ENCODE assay signal across 16 cellular contexts in genomic region chr11:111330234-111330893, GRCh38. TPM values are rescaled to one million over a fixed set of nuclear protein-coding genes. Genes with fewer than 3 reads are reported as not detected.
DNase-seq lines count a peak whose midpoint lies in the region; ATAC-seq and TF ChIP-seq lines count a peak whose summit lies in the region.
"Had no signal": no experiment of that assay in that cellular context is flagged by ENCODE, and none has a peak within 500 bp of the region (broad histone marks: within the 10 kb centered on the region; RNA-seq: fewer than 3 reads in every experiment).

No MANE protein-coding gene starts in this region.

- no peak for ATAC-seq in activated T-cell treated with anti-CD3 and anti-CD28 coated beads, Interleukin-2, amount 50 U/mL, for 72 hours (replicated peaks in 1 of 2)
- ATAC-seq: K562 had no signal

- no peak overlapping the region for H3K27ac ChIP-seq in Karpas-422 (ENCODE audit: low read length)
- peak overlapping the region; percentile 64 for H3K27ac ChIP-seq in caudate nucleus (ENCODE audit: low read depth, low read length)
- H3K27ac ChIP-seq in sigmoid colon: peak overlapping the region in 3 of 4 donors; percentile 70 to 89 (median 75)
- H3K27ac ChIP-seq in uterus: peak overlapping the region; percentile 39 to 81
- H3K27ac ChIP-seq: GM23248 had no signal

- H3K79me2 ChIP-seq in Karpas-422 (ENCODE audit: low read length): no peaks in the 10 kb centered on the region

- no peak overlapping the region for H3K4me3 Mint-ChIP-seq in activated T-cell treated with anti-CD3 and anti-CD28 coated beads, Interleukin-2, amount 50 U/mL, for 72 hours

- no peak for TF ChIP-seq POLR2A in sigmoid colon (IDR thresholded peaks at IDR 0.05)
- TF ChIP-seq POLR2A in uterus (IDR thresholded peaks at IDR 0.05): no peak

- TF ChIP-seq CTCF in sigmoid colon (IDR thresholded peaks at IDR 0.05) (no peak), uterus (IDR thresholded peaks at IDR 0.05) (no peak)

- H3K27me3 Mint-ChIP-seq in activated T-cell treated with anti-CD3 and anti-CD28 coated beads, Interleukin-2, amount 50 U/mL, for 72 hours (ENCODE audit: low read depth): no peaks in the 10 kb centered on the region

- DNase-seq in Karpas-422: peak; percentile 72
- DNase-seq in caudate nucleus (lab: John Stamatoyannopoulos, UW): no peak
- no peak for DNase-seq in sigmoid colon
- no peak for DNase-seq in uterus
- DNase-seq in dermis blood vessel endothelial cell: no peak
- DNase-seq in activated T-cell treated with anti-CD3 and anti-CD28 coated beads, Interleukin-2, amount 50 U/mL, for 72 hours: no peak
- no peak for DNase-seq in NCI-H774 (lab: John Stamatoyannopoulos, UW)
- DNase-seq: DMS 273 treated with DMSO at 0.1 percent for 48 hours, EL, GM23248, NCI-H1092, NCI-H2227 treated with DMSO at 0.1 percent for 48 hours, PC-9, SK-N-SH had no signal

- H3K9ac ChIP-seq in Karpas-422 (ENCODE audit: low read length): no peak overlapping the region
- H3K9ac ChIP-seq: GM23248, SK-N-SH had no signal

- H3K4me1 ChIP-seq in Karpas-422 (ENCODE audit: low read length): peaks cover 54% of the 10 kb centered on the region
- H3K4me1 ChIP-seq in sigmoid colon: peaks cover 0 to 68% (median 59%) of the 10 kb centered on the region in 4 donors
- H3K4me1 ChIP-seq in uterus: peaks cover 0 to 8% of the 10 kb centered on the region in 2 donors

- H3K27me3 ChIP-seq in Karpas-422 (ENCODE audit: low read length) (peaks cover 5% of the 10 kb centered on the region; the same call in 1 of the 2 replicates), sigmoid colon (no peaks in the 10 kb centered on the region), uterus (no peaks in the 10 kb centered on the region)

- intact Hi-C loops in sigmoid colon (cut with DNase I) (loop anchor here (5.0 kb wide), 2 partner anchors 33 to 87 kb away; partner anchors contain the start of gene POU2AF3), uterus (cut with DNase I; ENCODE audit: low total_unique reads) (no loop called here)

- no peaks in the 10 kb centered on the region for H3K9me3 Mint-ChIP-seq in activated T-cell treated with anti-CD3 and anti-CD28 coated beads, Interleukin-2, amount 50 U/mL, for 72 hours

- no peak overlapping the region for H2AFZ ChIP-seq in Karpas-422 (ENCODE audit: low read length)
- H2AFZ ChIP-seq: GM23248, PC-9 had no signal

- no peaks in the 10 kb centered on the region for H3K36me3 ChIP-seq in Karpas-422 (ENCODE audit: insufficient read depth, low read length)
- H3K36me3 ChIP-seq in sigmoid colon: no peaks in the 10 kb centered on the region
- H3K36me3 ChIP-seq in uterus: no peaks in the 10 kb centered on the region

- 63 to 90% methylated on average over 2 of the region's 2 CpGs for WGBS in sigmoid colon, 2 donors

- H3K4me2 ChIP-seq in Karpas-422 (ENCODE audit: low read depth, low read length, poor library complexity, severe bottlenecking): peak overlapping the region; percentile 58
- H3K4me2 ChIP-seq: PC-9, SK-N-SH had no signal

- H3K4me3 ChIP-seq in Karpas-422 (ENCODE audit: low read length) (no peak overlapping the region), sigmoid colon (no peak overlapping the region), uterus (no peak overlapping the region)
- H3K4me3 ChIP-seq: GM23248, K562, PC-9 had no signal

- H3K9me2 ChIP-seq in Karpas-422 (replicated peaks; ENCODE audit: insufficient read depth, low read length): no peaks in the 10 kb centered on the region
- H3K9me2 ChIP-seq: SK-N-SH had no signal

- H3K4me1 Mint-ChIP-seq in activated T-cell treated with anti-CD3 and anti-CD28 coated beads, Interleukin-2, amount 50 U/mL, for 72 hours (ENCODE audit: low read depth): no peaks in the 10 kb centered on the region

- TF ChIP-seq EP300 in sigmoid colon (IDR thresholded peaks at IDR 0.05): no peak

- no peaks in the 10 kb centered on the region for H3K9me3 ChIP-seq in Karpas-422 (ENCODE audit: low read length)
- no peaks in the 10 kb centered on the region for H3K9me3 ChIP-seq in sigmoid colon
- no peaks in the 10 kb centered on the region for H3K9me3 ChIP-seq in uterus
- H3K9me3 ChIP-seq: SK-N-SH had no signal

- H3K27ac Mint-ChIP-seq in activated T-cell treated with anti-CD3 and anti-CD28 coated beads, Interleukin-2, amount 50 U/mL, for 72 hours: no peak overlapping the region

- peaks cover 78% of the 10 kb centered on the region for H4K20me1 ChIP-seq in Karpas-422 (ENCODE audit: insufficient read depth, low read depth, low read length)

- H3K36me3 Mint-ChIP-seq in activated T-cell treated with anti-CD3 and anti-CD28 coated beads, Interleukin-2, amount 50 U/mL, for 72 hours (ENCODE audit: insufficient read depth in 2 of 2): no peaks in the 10 kb centered on the region

RNA-seq across cellular contexts. Expression of gene POU2AF3, which starts 32.0 kb away (rescaled TPM):
- not detected in 2 replicates for total RNA-seq in Karpas-422 (2014; rRNA removed; shearing (Covaris generic); ENCODE audit: low replicate concordance)
- 1 to 10 TPM in 3 of 4 donors, under 1 TPM in 1; 0.68 to 4.7 (median 3.2) TPM for total RNA-seq in sigmoid colon
- 1 to 10 TPM in 2 of 3 donors, under 1 TPM in 1; 0.92 to 5.8 (median 4.8) TPM for polyA plus RNA-seq in sigmoid colon
- total RNA-seq in uterus: 10 to 100 TPM in 2 of 4 donors, 1 to 10 TPM in 1, under 1 TPM in 1; 0.97 to 13.2 (median 6.2) TPM
- total RNA-seq in dermis blood vessel endothelial cell: not detected in 2 replicates
- total RNA-seq in activated T-cell treated with anti-CD3 and anti-CD28 coated beads, Interleukin-2, amount 50 U/mL, for 72 hours: under 1 TPM in 1 of 2 donors, not detected in 1; 0.32 TPM
- total RNA-seq: GM23248, HT1080, K562 had no signal
- polyA plus RNA-seq: GM23248, K562 had no signal

RNA-seq across cellular contexts. Expression of gene POU2AF1, which starts 48.7 kb away (rescaled TPM):
- 803 and 894 TPM in 2 replicates for total RNA-seq in Karpas-422 (2014; rRNA removed; shearing (Covaris generic); ENCODE audit: low replicate concordance)
- total RNA-seq in sigmoid colon (under 1 TPM in 1 of 4 donors, not detected in 3; 0.16 TPM), uterus (1 to 10 TPM in 2 of 4 donors, under 1 TPM in 1, not detected in 1; under 0.01 to 2.9 (median 2.6) TPM), dermis blood vessel endothelial cell (not detected in 2 replicates)
- polyA plus RNA-seq in sigmoid colon: 10 to 100 TPM in 1 of 3 donors, 1 to 10 TPM in 1, under 1 TPM in 1; 0.92 to 27.0 (median 1.2) TPM
- total RNA-seq in activated T-cell treated with anti-CD3 and anti-CD28 coated beads, Interleukin-2, amount 50 U/mL, for 72 hours: 10 to 100 TPM in 1 of 2 donors, 1 to 10 TPM in 1; 2.5 to 12.4 TPM
- total RNA-seq: HT1080 had no signal
- polyA plus RNA-seq: K562 had no signal

Comparison
In these comparisons a context has a peak if more than half of its experiments do, and no peak if none do; other contexts are left out.
1. RNA of gene POU2AF1, which starts 48.7 kb away (total RNA-seq): 803 to 894 TPM in Karpas-422; 2.5 to 12.4 TPM in activated T-cell treated with anti-CD3 and anti-CD28 coated beads, Interleukin-2, amount 50 U/mL, for 72 hours, under 0.01 to 2.9 TPM in uterus, 0.16 TPM in sigmoid colon and not detected in dermis blood vessel endothelial cell; every median in the first group is over 10 times any median in the second.